ENCODE assay signal across 8 cellular contexts in the genomic region with DNA sequence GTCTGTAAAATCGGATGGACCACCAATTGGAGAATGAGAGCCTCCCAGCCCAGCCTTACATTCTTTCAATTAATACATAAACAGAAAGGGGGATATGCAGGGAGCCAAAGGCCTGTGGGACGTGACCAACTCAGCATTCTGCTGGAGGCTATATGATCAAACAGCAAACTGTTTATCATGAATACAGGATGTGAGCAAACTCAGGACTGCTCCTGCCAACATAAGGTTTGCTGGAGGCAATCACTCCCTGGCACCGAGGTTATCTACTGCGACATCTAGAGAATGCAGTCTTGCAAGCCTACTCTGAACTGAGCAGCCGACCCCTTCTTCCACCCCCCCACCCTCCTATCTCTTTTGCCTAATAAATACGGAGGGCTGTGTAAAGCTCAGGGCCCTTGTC. TPM values are rescaled to one million over a fixed set of nuclear protein-coding genes. Genes with fewer than 3 reads are reported as not detected.
DNase-seq lines count a peak whose midpoint lies in the region; TF ChIP-seq lines count a peak whose summit lies in the region.
"Not testable (repeated sequence)": the region's sequence is repeated elsewhere in the genome, so short reads cannot be mapped to it uniquely, and the experiment has no call there.

No MANE protein-coding gene starts in this region.

- H3K9ac ChIP-seq in mesendoderm (ENCODE audit: low read length); trophoblast cell (ENCODE audit: low read length); subcutaneous abdominal adipose tissue (ENCODE audit: low read length in 5 of 5): not testable (repeated sequence)

- not testable (repeated sequence) for H3K36me3 ChIP-seq in mesendoderm (ENCODE audit: control insufficient read depth, insufficient read depth, low read length)
- H3K36me3 ChIP-seq in trophoblast cell (ENCODE audit: control insufficient read depth in 1 of 2, insufficient read depth in 2 of 2, low read length in 2 of 2) (peaks cover 9 to 16% of the 10 kb centered on the region in 2 experiments), subcutaneous abdominal adipose tissue (ENCODE audit: control insufficient read depth in 5 of 5, insufficient read depth in 5 of 5, low read length in 5 of 5) (peaks cover 0 to 35% (median 19%) of the 10 kb centered on the region in 5 donors)

- H3K23ac ChIP-seq in mesendoderm (ENCODE audit: low read length); trophoblast cell (ENCODE audit: low read length): not testable (repeated sequence)

- DNase-seq in ELR (ENCODE audit: low read depth) (peak; percentile 9), NB4 (ENCODE audit: low read depth) (peak; percentile 55), RPMI7951 (ENCODE audit: low read depth) (peak; percentile 29), epithelial cell of esophagus (ENCODE audit: low read depth) (peak; percentile 13), mesendoderm (peak; percentile 16), trophoblast cell (peak; percentile 22 to 62)

- H4K5ac ChIP-seq in mesendoderm (ENCODE audit: low read length): not testable (repeated sequence)

- not testable (repeated sequence) for H2BK15ac ChIP-seq in mesendoderm (replicated peaks; ENCODE audit: low read depth)

- H3K4me2 ChIP-seq in mesendoderm (ENCODE audit: low read length); trophoblast cell (ENCODE audit: low read length): not testable (repeated sequence)

- not testable (repeated sequence) for H2BK5ac ChIP-seq in mesendoderm (ENCODE audit: low read length); trophoblast cell (ENCODE audit: low read depth, low read length, poor library complexity)

- H3K4me1 ChIP-seq in mesendoderm (ENCODE audit: control insufficient read depth, low read depth, low read length); trophoblast cell (ENCODE audit: control insufficient read depth in 1 of 2, insufficient read depth in 2 of 2, low read length in 2 of 2); subcutaneous abdominal adipose tissue (ENCODE audit: control insufficient read depth in 5 of 5, insufficient read depth in 5 of 5, low read length in 5 of 5): not testable (repeated sequence)

- not testable (repeated sequence) for H3K79me2 ChIP-seq in mesendoderm (ENCODE audit: control insufficient read depth, insufficient read depth, low read length); trophoblast cell (ENCODE audit: control insufficient read depth, insufficient read depth, low read length, poor library complexity)

- not testable (repeated sequence) for H2BK12ac ChIP-seq in trophoblast cell (ENCODE audit: low read length)

- H2AK5ac ChIP-seq in mesendoderm (ENCODE audit: low read length); trophoblast cell (ENCODE audit: low read length): not testable (repeated sequence)

- not testable (repeated sequence) for H2BK120ac ChIP-seq in mesendoderm (ENCODE audit: low read depth, low read length); trophoblast cell (ENCODE audit: insufficient read depth, low read length, poor library complexity)

- not testable (repeated sequence) for TF ChIP-seq CTCF in NB4 (IDR thresholded peaks at IDR 0.05; ENCODE audit: low read depth, low read length); VCaP (conservative IDR thresholded peaks at IDR 0.05); epithelial cell of esophagus (IDR thresholded peaks at IDR 0.05; ENCODE audit: insufficient read depth, low read depth, low read length, missing control alignments)

- H3K18ac ChIP-seq in mesendoderm (ENCODE audit: low read length); trophoblast cell (ENCODE audit: low read length): not testable (repeated sequence)

- H3K9me3 ChIP-seq in trophoblast cell (ENCODE audit: insufficient read depth, low read depth, low read length): peaks cover 16% of the 10 kb centered on the region
- H3K9me3 ChIP-seq in subcutaneous abdominal adipose tissue (ENCODE audit: control insufficient read depth in 5 of 5, low read length in 5 of 5): peaks cover 15 to 87% (median 76%) of the 10 kb centered on the region in 5 donors

- peak overlapping the region; percentile 32 for H3K4me3 ChIP-seq in NB4 (ENCODE audit: low read depth, low read length)
- not testable (repeated sequence) for H3K4me3 ChIP-seq in epithelial cell of esophagus (ENCODE audit: low read length); mesendoderm (ENCODE audit: low read length); trophoblast cell (ENCODE audit: low read depth, low read length)
- peak overlapping the region in 3 of 5 donors; percentile 6 to 41 (median 37) for H3K4me3 ChIP-seq in subcutaneous abdominal adipose tissue (ENCODE audit: low read depth in 1 of 5, low read length in 5 of 5)

- H3K4ac ChIP-seq in mesendoderm (ENCODE audit: low read depth, low read length); trophoblast cell (ENCODE audit: low read depth, low read length): not testable (repeated sequence)

- H3K14ac ChIP-seq in trophoblast cell (ENCODE audit: low read length): not testable (repeated sequence)

- H2AFZ ChIP-seq in trophoblast cell (ENCODE audit: insufficient read depth, low read length, poor library complexity): not testable (repeated sequence)

- not testable (repeated sequence) for H3K56ac ChIP-seq in mesendoderm (ENCODE audit: low read length)

- not testable (repeated sequence) for TF ChIP-seq POLR2A in NB4 (IDR thresholded peaks at IDR 0.05; ENCODE audit: extremely low read depth, insufficient read length)

- WGBS in mesendoderm (ENCODE audit: extremely low coverage, insufficient coverage, low lambda C conversion rate): no CpG with 5 or more reads among the region's 6 CpGs
- no CpG with 5 or more reads among the region's 6 CpGs for WGBS in trophoblast cell (ENCODE audit: extremely low coverage, insufficient coverage, insufficient read length)

- H4K8ac ChIP-seq in mesendoderm (ENCODE audit: low read depth, low read length); trophoblast cell (ENCODE audit: low read depth, low read length): not testable (repeated sequence)

- not testable (repeated sequence) for H3K79me1 ChIP-seq in mesendoderm (ENCODE audit: low read length); trophoblast cell (ENCODE audit: low read length)

- H4K91ac ChIP-seq in trophoblast cell (ENCODE audit: low read depth, low read length): not testable (repeated sequence)

- H3K27me3 ChIP-seq in mesendoderm (ENCODE audit: insufficient read depth, low read length, poor library complexity); trophoblast cell (ENCODE audit: insufficient read depth, low read length); subcutaneous abdominal adipose tissue (ENCODE audit: control insufficient read depth in 5 of 5, insufficient read depth in 4 of 5, low read length in 5 of 5): not testable (repeated sequence)

- H4K12ac ChIP-seq in trophoblast cell (ENCODE audit: low read depth, low read length): not testable (repeated sequence)

- H3K27ac ChIP-seq in VCaP: peak overlapping the region; percentile 99
- H3K27ac ChIP-seq in mesendoderm (ENCODE audit: low read depth, low read length); subcutaneous abdominal adipose tissue (ENCODE audit: low read depth, low read length): not testable (repeated sequence)
- peak overlapping the region; percentile 47 for H3K27ac ChIP-seq in trophoblast cell (ENCODE audit: low read depth, low read length)

RNA-seq across cellular contexts. Expression of gene ZNF350, which starts 5.7 kb away (rescaled TPM):
- total RNA-seq in RPMI7951 (2014; rRNA removed; shearing (Covaris generic)): 7.7 and 8.8 TPM in 2 replicates
- 5.1 TPM for polyA plus RNA-seq in mesendoderm (2013, experiment 1 of 2)
- polyA plus RNA-seq in mesendoderm (2013, experiment 2 of 2): 5.3 TPM
- 5.1 and 5.2 TPM in 2 replicates for polyA plus RNA-seq in trophoblast cell (2013)

RNA-seq across cellular contexts. Expression of gene ZNF615, which starts 27.1 kb away (rescaled TPM):
- 10.9 and 16.6 TPM in 2 replicates for total RNA-seq in RPMI7951 (2014; rRNA removed; shearing (Covaris generic))
- polyA plus RNA-seq in mesendoderm (2013, experiment 1 of 2): 5.7 TPM
- 5.9 TPM for polyA plus RNA-seq in mesendoderm (2013, experiment 2 of 2)
- 5.6 and 5.7 TPM in 2 replicates for polyA plus RNA-seq in trophoblast cell (2013)

RNA-seq across cellular contexts. Expression of gene ZNF614, which starts 47.3 kb away (rescaled TPM):
- total RNA-seq in RPMI7951 (2014; rRNA removed; shearing (Covaris generic)): 14.2 and 15.4 TPM in 2 replicates
- polyA plus RNA-seq in mesendoderm (2013, experiment 1 of 2): 15.5 TPM
- polyA plus RNA-seq in mesendoderm (2013, experiment 2 of 2): 15.7 TPM
- polyA plus RNA-seq in trophoblast cell (2013): 13.1 and 13.4 TPM in 2 replicates

RNA-seq across cellular contexts. Expression of gene ZNF613, which starts 53.7 kb away (rescaled TPM):
- total RNA-seq in RPMI7951 (2014; rRNA removed; shearing (Covaris generic)): 3.7 and 4.6 TPM in 2 replicates
- polyA plus RNA-seq in mesendoderm (2013, experiment 1 of 2): 8.3 TPM
- 8.0 TPM for polyA plus RNA-seq in mesendoderm (2013, experiment 2 of 2)
- 3.6 and 3.8 TPM in 2 replicates for polyA plus RNA-seq in trophoblast cell (2013)
